19 cellular contexts compared by ENCODE assay signal in the genomic region with DNA sequence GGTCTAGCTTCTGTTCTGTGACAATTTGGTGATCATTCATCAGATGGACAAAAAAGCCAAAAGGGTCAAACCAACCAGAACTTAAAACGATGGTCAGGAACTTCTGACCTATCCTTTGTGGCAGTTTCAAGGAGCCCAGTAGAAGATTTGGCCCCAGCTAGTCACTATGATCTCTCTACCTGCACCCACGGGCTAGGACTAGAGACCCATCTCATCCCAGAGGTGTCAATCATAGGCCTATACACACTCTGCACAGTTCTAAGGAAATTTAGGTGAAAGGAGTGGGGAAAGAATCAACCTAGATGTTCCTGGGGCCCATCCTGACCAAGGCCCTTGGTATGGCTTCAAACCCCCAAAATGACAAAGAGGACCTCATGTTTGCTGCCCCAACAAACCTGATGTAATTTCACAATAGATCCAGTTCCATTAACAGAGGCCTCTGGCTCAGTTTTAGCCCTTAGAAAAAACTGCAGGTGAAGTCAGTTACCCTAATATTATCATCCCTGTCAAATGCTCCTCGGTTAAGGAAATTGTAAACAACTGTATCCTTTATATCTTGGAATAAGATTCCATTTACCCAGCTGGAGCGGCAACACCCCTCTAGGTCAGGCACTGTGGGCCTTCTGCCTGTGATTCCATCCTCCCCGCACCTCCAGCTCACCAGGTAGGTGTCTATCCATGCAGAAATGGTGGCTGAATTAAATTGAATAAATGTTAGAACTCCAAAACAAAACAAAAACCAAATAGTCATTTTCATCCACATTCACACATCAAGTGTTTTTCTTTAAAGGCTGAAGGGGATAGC.
"Had no signal": no experiment of that assay in that cellular context is flagged by ENCODE, and none has a peak within 500 bp of the region (broad histone marks: within the 10 kb centered on the region; RNA-seq: fewer than 3 reads in every experiment).

No MANE protein-coding gene starts in this region.

- H3K9me3 Mint-ChIP-seq: activated CD4-positive, alpha-beta memory T cell treated with anti-CD3 and anti-CD28 coated beads, Interleukin-2, amount 10 ng/mL, durations not matched to agents 7 days and 5 days; activated naive CD8-positive, alpha-beta T cell treated with anti-CD3 and anti-CD28 coated beads, Interleukin-2, amount 10 ng/mL, durations not matched to agents 7 days and 5 days; activated T-helper 17 cell treated with anti-CD3 and anti-CD28 coated beads, Interleukin-2, amount 50 U/mL, for 72 hours had no signal

- H3K36me3 ChIP-seq: stomach, upper lobe of left lung had no signal

- DNase-seq: activated CD4-positive, alpha-beta memory T cell treated with anti-CD3 and anti-CD28 coated beads, Interleukin-2, amount 10 ng/mL, durations not matched to agents 7 days and 5 days; activated CD4-positive, alpha-beta T cell treated with anti-CD3 and anti-CD28 coated beads for 48 hours; activated CD4-positive, CD25-positive, alpha-beta regulatory T cell; activated naive CD4-positive, alpha-beta T cell; activated naive CD8-positive, alpha-beta T cell treated with anti-CD3 and anti-CD28 coated beads, Interleukin-2, amount 10 ng/mL, durations not matched to agents 7 days and 5 days; activated T-cell treated with anti-CD3 and anti-CD28 coated beads, Interleukin-2, amount 50 U/mL, for 1 hour; amygdala; foreskin melanocyte; glutamatergic neuron; hypothalamus; islet precursor cell; stimulated activated CD4-positive, alpha-beta T cell treated with anti-CD3 and anti-CD28 coated beads, Interleukin-4, amount 100 ng/mL, for 1 hour; stomach; T-helper 1 cell; T-helper 9 cell; upper lobe of left lung had no signal

- H3K27ac Mint-ChIP-seq: activated CD4-positive, alpha-beta memory T cell treated with anti-CD3 and anti-CD28 coated beads, Interleukin-2, amount 10 ng/mL, durations not matched to agents 7 days and 5 days; activated naive CD8-positive, alpha-beta T cell treated with anti-CD3 and anti-CD28 coated beads, Interleukin-2, amount 10 ng/mL, durations not matched to agents 7 days and 5 days; activated T-helper 17 cell treated with anti-CD3 and anti-CD28 coated beads, Interleukin-2, amount 50 U/mL, for 72 hours had no signal

- H3K9me3 ChIP-seq: stomach, upper lobe of left lung had no signal

- H3K4me1 Mint-ChIP-seq: activated CD4-positive, alpha-beta memory T cell treated with anti-CD3 and anti-CD28 coated beads, Interleukin-2, amount 10 ng/mL, durations not matched to agents 7 days and 5 days; activated naive CD8-positive, alpha-beta T cell treated with anti-CD3 and anti-CD28 coated beads, Interleukin-2, amount 10 ng/mL, durations not matched to agents 7 days and 5 days; activated T-helper 17 cell treated with anti-CD3 and anti-CD28 coated beads, Interleukin-2, amount 50 U/mL, for 72 hours had no signal

- H3K4me3 Mint-ChIP-seq: activated CD4-positive, alpha-beta memory T cell treated with anti-CD3 and anti-CD28 coated beads, Interleukin-2, amount 10 ng/mL, durations not matched to agents 7 days and 5 days; activated naive CD8-positive, alpha-beta T cell treated with anti-CD3 and anti-CD28 coated beads, Interleukin-2, amount 10 ng/mL, durations not matched to agents 7 days and 5 days; activated T-helper 17 cell treated with anti-CD3 and anti-CD28 coated beads, Interleukin-2, amount 50 U/mL, for 72 hours had no signal

- H3K27me3 ChIP-seq: stomach, upper lobe of left lung had no signal

- H3K4me3 ChIP-seq: smooth muscle cell, stomach, upper lobe of left lung had no signal

- H3K4me2 ChIP-seq: smooth muscle cell had no signal

- ATAC-seq: activated T-helper 17 cell treated with anti-CD3 and anti-CD28 coated beads, Interleukin-2, amount 50 U/mL, for 72 hours; sciatic nerve had no signal

- H3K36me3 Mint-ChIP-seq: activated naive CD8-positive, alpha-beta T cell treated with anti-CD3 and anti-CD28 coated beads, Interleukin-2, amount 10 ng/mL, durations not matched to agents 7 days and 5 days had no signal

- H3K27ac ChIP-seq: stomach had no signal
